ENCODE assay signal across 25 cellular contexts in the genomic region with DNA sequence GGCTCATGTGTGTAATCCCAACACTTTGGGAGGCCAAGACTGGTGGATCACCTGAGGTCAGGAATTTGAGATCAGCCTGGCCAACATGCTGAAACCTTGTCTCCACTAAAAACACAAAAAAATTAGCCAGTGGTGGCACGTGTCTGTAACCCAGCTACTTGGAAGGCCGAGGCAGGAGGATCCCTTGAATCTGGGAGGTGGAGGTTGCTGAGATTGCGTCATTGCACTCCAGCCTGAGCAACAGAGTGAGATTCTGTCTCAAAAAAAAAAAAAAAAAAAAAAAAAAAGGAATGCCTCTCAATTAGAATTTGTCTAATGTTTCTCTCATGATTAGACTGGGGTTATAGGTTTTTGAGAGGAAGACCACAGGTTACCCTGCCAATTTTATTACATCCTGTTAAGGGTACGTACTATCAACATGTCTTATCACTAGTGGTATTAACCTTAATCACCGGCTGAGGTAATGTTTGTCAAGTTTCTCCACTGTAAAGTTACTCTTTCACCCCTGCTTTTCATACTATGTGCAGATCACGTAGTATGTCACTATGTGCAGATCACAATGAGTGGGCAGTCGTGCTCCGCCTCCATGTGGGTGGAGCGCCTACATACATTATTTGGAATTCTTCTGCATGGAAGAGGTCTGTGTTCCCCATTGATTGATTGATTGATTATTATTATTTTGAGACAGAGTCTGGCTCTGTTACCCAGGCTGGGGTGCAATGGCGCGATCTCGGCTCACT. TPM values are rescaled to one million over a fixed set of nuclear protein-coding genes. Genes with fewer than 3 reads are reported as not detected.
"Had no signal": no experiment of that assay in that cellular context is flagged by ENCODE, and none has a peak within 500 bp of the region (broad histone marks: within the 10 kb centered on the region; RNA-seq: fewer than 3 reads in every experiment).

No MANE protein-coding gene starts in this region.

- ATAC-seq: activated CD8-positive, alpha-beta T cell treated with anti-CD3 and anti-CD28 coated beads for 36 hours; activated T-cell treated with anti-CD3 and anti-CD28 coated beads, Interleukin-2, amount 50 U/mL, for 72 hours; body of pancreas; PC-3; WTC11 had no signal

- FAIRE-seq: bronchial epithelial cell, RCC 7860 had no signal

- H3K4me2 ChIP-seq: KMS-11 had no signal

- H3K9ac ChIP-seq: KMS-11 had no signal

- H3K27ac ChIP-seq: ascending aorta, body of pancreas, KMS-11 had no signal

- H3K27me3 ChIP-seq: ascending aorta, body of pancreas, MG63 had no signal

- H3K4me1 ChIP-seq: ascending aorta, body of pancreas had no signal

- DNase-seq: activated CD4-positive, alpha-beta T cell treated with anti-CD3 and anti-CD28 coated beads, Interleukin-2, amount 10 ng/mL, durations not matched to agents 7 days and 5 days; activated CD4-positive, CD25-positive, alpha-beta regulatory T cell treated with anti-CD3 and anti-CD28 coated beads, Interleukin-2, amount 50 U/mL, for 72 hours; activated CD8-positive, alpha-beta memory T cell treated with anti-CD3 and anti-CD28 coated beads, Interleukin-2, amount 50 U/mL, for 4 hours; activated CD8-positive, alpha-beta T cell treated with anti-CD3 and anti-CD28 coated beads for 36 hours; activated naive CD4-positive, alpha-beta T cell; activated T-cell treated with anti-CD3 and anti-CD28 coated beads, Interleukin-2, amount 50 U/mL, for 72 hours; amniotic stem cell; body of pancreas; central memory CD4-positive, alpha-beta T cell; MG63; MV-4-11; NCI-H1092 treated with DMSO at 0.1 percent for 48 hours; NCI-H1417 treated with DMSO at 0.1 percent for 48 hours; NCI-H1694; NCI-H2029 treated with DMSO at 0.1 percent for 48 hours; NCI-H510A treated with DMSO at 0.1 percent for 48 hours; NCI-H69; PC-3; SHP77 treated with DMSO at 0.1 percent for 48 hours had no signal

- H3K36me3 ChIP-seq: ascending aorta, MG63 had no signal

- H3K9me3 ChIP-seq: ascending aorta, body of pancreas, MG63 had no signal

- H3K4me3 ChIP-seq: ascending aorta, body of pancreas, MG63 had no signal

RNA-seq across cellular contexts. Expression of a gene that starts 36.6 kb away (rescaled TPM):
- total RNA-seq: ascending aorta, body of pancreas, bronchial epithelial cell, SK-MEL-5 had no signal

RNA-seq across cellular contexts. Expression of a gene that starts 56.6 kb away (rescaled TPM):
- total RNA-seq: ascending aorta had no signal
